Comparison of ENCODE assay signal across 8 cellular contexts in genomic region chr11:123054301-123055065, GRCh38. TPM values are rescaled to one million over a fixed set of nuclear protein-coding genes. Genes with fewer than 3 reads are reported as not detected.
DNase-seq lines count a peak whose midpoint lies in the region; ATAC-seq and TF ChIP-seq lines count a peak whose summit lies in the region.

No MANE protein-coding gene starts in this region.

- no peaks in the 10 kb centered on the region for H3K9me3 ChIP-seq in osteoblast (ENCODE audit: low read depth, low read length)

- no peak overlapping the region for H3K4me3 ChIP-seq in WI38 (ENCODE audit: low read depth, low read length)
- no peak overlapping the region for H3K4me3 ChIP-seq in osteoblast (ENCODE audit: insufficient read depth, low read length)

- H3K27ac ChIP-seq in osteoblast (ENCODE audit: low read depth, low read length) = no peak overlapping the region

- ATAC-seq in GM19395 (IDR thresholded peaks at IDR 0.05; ENCODE audit: unreplicated experiment) (peak; percentile 82), HG03442 (IDR thresholded peaks at IDR 0.05; ENCODE audit: unreplicated experiment) (peak; percentile 68)

- H4K20me1 ChIP-seq in osteoblast (ENCODE audit: insufficient read depth, low read length) = peaks cover 49% of the 10 kb centered on the region

- no peak overlapping the region for H2AFZ ChIP-seq in osteoblast (ENCODE audit: low read length)

- peaks cover 46% of the 10 kb centered on the region for H3K36me3 ChIP-seq in osteoblast (ENCODE audit: insufficient read depth, low read length)

- peaks cover 18% of the 10 kb centered on the region for H3K79me2 ChIP-seq in osteoblast (ENCODE audit: insufficient read depth, low read length)

- H3K27me3 ChIP-seq in osteoblast (ENCODE audit: insufficient read depth, low read length) = no peaks in the 10 kb centered on the region

- DNase-seq in DMS153 treated with DMSO at 0.1 percent for 48 hours (lab: John Stamatoyannopoulos, UW; ENCODE audit: unreplicated experiment) (peak; percentile 74), NCI-H2227 treated with DMSO at 0.1 percent for 48 hours (lab: John Stamatoyannopoulos, UW) (peak; percentile 71), fibroblast of the conjunctiva (ENCODE audit: low read depth) (peak; percentile 63), osteoblast (ENCODE audit: insufficient read length, low spot score, missing footprints) (peak; percentile 86)
- DNase-seq in NK-92 treated with Interleukin-12 subunit alpha and Interleukin-12 subunit beta, amount 100 ng/mL, for 24 hours (lab: John Stamatoyannopoulos, UW) = no peak

- TF ChIP-seq CTCF in WI38 (IDR thresholded peaks at IDR 0.05; ENCODE audit: low read depth, low read length) (peak; percentile 43), osteoblast (IDR thresholded peaks at IDR 0.05; ENCODE audit: extremely low read depth, low read depth, low read length) (peak; percentile 68)

- H3K4me2 ChIP-seq in osteoblast (ENCODE audit: insufficient read depth, low read length) = no peak overlapping the region

- H3K4me1 ChIP-seq in osteoblast (ENCODE audit: insufficient read depth, low read length) = peaks cover 20% of the 10 kb centered on the region

RNA-seq across cellular contexts. Expression of gene HSPA8, which starts 7.5 kb away (rescaled TPM):
- 2,226 and 2,227 TPM in 2 replicates for total RNA-seq in osteoblast
